In the genomic region with DNA sequence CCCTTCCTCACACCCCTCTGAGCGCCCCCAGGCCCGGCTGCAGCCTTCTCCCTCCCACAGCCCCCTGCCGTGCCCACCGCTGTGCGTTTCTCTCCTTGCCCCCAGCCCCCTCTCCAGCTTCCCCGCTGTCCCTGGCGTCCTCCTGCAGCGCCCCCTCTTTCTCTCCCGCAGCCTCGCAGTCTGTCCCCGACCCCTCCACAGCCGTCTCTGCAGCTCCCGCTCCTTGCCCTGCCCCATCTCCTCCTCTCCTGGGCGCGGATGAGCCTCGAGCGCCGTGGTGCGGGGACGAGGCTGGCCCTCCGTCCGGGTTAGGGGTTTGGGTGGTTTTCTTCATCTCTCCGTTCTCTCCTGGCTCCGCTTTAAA, we compare ENCODE assay signal across 1 cellular context.
TF ChIP-seq lines count a peak whose summit lies in the region.

No MANE protein-coding gene starts in this region.

TF ChIP-seq in K562, 482 proteins besides CTCF, POLR2A, EP300 and RAD21 (continues in another document):
- TF ChIP-seq PHF21A (IDR thresholded peaks at IDR 0.05; ENCODE audit: borderline replicate concordance, low read depth) (no peak), ARID1B (IDR thresholded peaks at IDR 0.05) (0 out of 2 replicates have a peak, but pooled peaks have one; percentile 10), TRIM28 (IDR thresholded peaks at IDR 0.05) (no peak), ZBED1 (IDR thresholded peaks at IDR 0.05) (no peak), HEY1 (CRISPR knock-in tag; IDR thresholded peaks at IDR 0.05; ENCODE audit: borderline replicate concordance) (no peak), ZNF140 (CRISPR knock-in tag; IDR thresholded peaks at IDR 0.05) (no peak), NCOR1 (IDR thresholded peaks at IDR 0.05) (no peak), CAMTA2 (CRISPR knock-in tag; conservative IDR thresholded peaks at IDR 0.05) (no peak), ZNF778 (CRISPR knock-in tag; IDR thresholded peaks at IDR 0.05) (no peak), GTF2A2 (tag; IDR thresholded peaks at IDR 0.05) (no peak), ZNF445 (CRISPR knock-in tag; IDR thresholded peaks at IDR 0.05; ENCODE audit: low read depth) (no peak), ARNT (IDR thresholded peaks at IDR 0.05) (no peak), SMAD4 (CRISPR knock-in tag; conservative IDR thresholded peaks at IDR 0.05) (no peak), SMARCA4 (IDR thresholded peaks at IDR 0.05) (0 out of 2 replicates have a peak, but pooled peaks have one; percentile 25), SUPT5H (IDR thresholded peaks at IDR 0.05) (peak; percentile 19; the same call in 1 of the 2 replicates), GTF2F1 (IDR thresholded peaks at IDR 0.05; ENCODE audit: low read depth, low read length) (no peak), OTX1 (CRISPR knock-in tag; IDR thresholded peaks at IDR 0.05) (0 out of 2 replicates have a peak, but pooled peaks have one; percentile 4), ZBTB7A (IDR thresholded peaks at IDR 0.05; ENCODE audit: borderline replicate concordance, control insufficient read depth, low read depth, low read length) (peak; percentile 85), THAP7 (CRISPR knock-in tag; IDR thresholded peaks at IDR 0.05) (no peak), RBM25 (IDR thresholded peaks at IDR 0.05; ENCODE audit: low read depth, low read length, severe bottlenecking) (no peak), BHLHE40 (IDR thresholded peaks at IDR 0.05; ENCODE audit: low read length) (no peak), CCNT2 (IDR thresholded peaks at IDR 0.05; ENCODE audit: borderline replicate concordance, extremely low read depth, insufficient read length, low read depth, low read length) (no peak), HMGXB4 (CRISPR knock-in tag; IDR thresholded peaks at IDR 0.05) (no peak), CREB1 (IDR thresholded peaks at IDR 0.05) (no peak), CREB1 (CRISPR knock-in tag; IDR thresholded peaks at IDR 0.05) (0 out of 2 replicates have a peak, but pooled peaks have one; percentile 45), HDAC8 (tag; IDR thresholded peaks at IDR 0.05) (no peak), RBM14 (IDR thresholded peaks at IDR 0.05; ENCODE audit: borderline replicate concordance, insufficient read depth, low read depth, low read length) (no peak), XRCC3 (IDR thresholded peaks at IDR 0.05) (no peak), ZNF586 (CRISPR knock-in tag; conservative IDR thresholded peaks at IDR 0.05) (no peak), ATF6 (CRISPR knock-in tag; IDR thresholded peaks at IDR 0.05) (no peak), EGR1 (conservative IDR thresholded peaks at IDR 0.05) (peak; percentile 11; the same call in 1 of the 2 replicates), THRAP3 (IDR thresholded peaks at IDR 0.05; ENCODE audit: borderline replicate concordance) (no peak), TAL1 (IDR thresholded peaks at IDR 0.05) (no peak), ZNF212 (CRISPR knock-in tag; IDR thresholded peaks at IDR 0.05) (no peak), ZNF174 (CRISPR knock-in tag; IDR thresholded peaks at IDR 0.05) (no peak), POLR2G (IDR thresholded peaks at IDR 0.05; ENCODE audit: low read depth, low read length) (peak; percentile 54), RCOR1 (IDR thresholded peaks at IDR 0.05; ENCODE audit: borderline replicate concordance in 1 of 2, low read depth in 2 of 2, low read length in 2 of 2) (no peak), MLLT1 (IDR thresholded peaks at IDR 0.05) (peak; percentile 57 to 59; a peak in 3 of 4 replicates), ZNF263 (CRISPR knock-in tag; IDR thresholded peaks at IDR 0.05; ENCODE audit: borderline replicate concordance) (peak; percentile 43), SMARCC2 (IDR thresholded peaks at IDR 0.05; ENCODE audit: low read depth) (no peak), TAF9B (IDR thresholded peaks at IDR 0.05; ENCODE audit: partially characterized antibody) (no peak), SMARCE1 (IDR thresholded peaks at IDR 0.05) (peak; percentile 12; the same call in 1 of the 2 replicates), ZC3H8 (IDR thresholded peaks at IDR 0.05) (no peak), CREM (IDR thresholded peaks at IDR 0.05; ENCODE audit: low read depth) (0 out of 2 replicates have a peak, but pooled peaks have one; percentile 3), YY1 (IDR thresholded peaks at IDR 0.05; ENCODE audit: borderline replicate concordance in 1 of 3, control insufficient read depth in 1 of 3, extremely low read depth in 1 of 3, insufficient read depth in 3 of 3, insufficient read length in 1 of 3, insufficient replicate concordance in 2 of 3, low read depth in 1 of 3, low read length in 2 of 3) (no peak), SNRNP70 (optimal IDR thresholded peaks at IDR 0.05; ENCODE audit: low read depth, low read length) (no peak), CBX3 (IDR thresholded peaks at IDR 0.05; ENCODE audit: borderline replicate concordance in 1 of 2, low read length in 2 of 2) (no peak), U2AF1 (optimal IDR thresholded peaks at IDR 0.05; ENCODE audit: low read depth, low read length) (no peak), DDX20 (tag; IDR thresholded peaks at IDR 0.05; ENCODE audit: low read depth) (no peak), KLF16 (IDR thresholded peaks at IDR 0.05) (no peak), HLTF (IDR thresholded peaks at IDR 0.05) (0 out of 2 replicates have a peak, but pooled peaks have one; percentile 34), C11orf30 (IDR thresholded peaks at IDR 0.05; ENCODE audit: low read depth) (no peak), NUFIP1 (IDR thresholded peaks at IDR 0.05; ENCODE audit: partially characterized antibody) (no peak), KAT2B (IDR thresholded peaks at IDR 0.05; ENCODE audit: low read depth, low read length) (no peak), GATA2 (CRISPR knock-in tag; IDR thresholded peaks at IDR 0.05) (no peak), HDAC1 (IDR thresholded peaks at IDR 0.05) (peak in 1 of 2 experiments; percentile 18; a peak in 1 of 4 replicates)
- TF ChIP-seq, protein P1, sequence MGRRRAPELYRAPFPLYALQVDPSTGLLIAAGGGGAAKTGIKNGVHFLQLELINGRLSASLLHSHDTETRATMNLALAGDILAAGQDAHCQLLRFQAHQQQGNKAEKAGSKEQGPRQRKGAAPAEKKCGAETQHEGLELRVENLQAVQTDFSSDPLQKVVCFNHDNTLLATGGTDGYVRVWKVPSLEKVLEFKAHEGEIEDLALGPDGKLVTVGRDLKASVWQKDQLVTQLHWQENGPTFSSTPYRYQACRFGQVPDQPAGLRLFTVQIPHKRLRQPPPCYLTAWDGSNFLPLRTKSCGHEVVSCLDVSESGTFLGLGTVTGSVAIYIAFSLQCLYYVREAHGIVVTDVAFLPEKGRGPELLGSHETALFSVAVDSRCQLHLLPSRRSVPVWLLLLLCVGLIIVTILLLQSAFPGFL (CRISPR knock-in tag; IDR thresholded peaks at IDR 0.05), result no peak
- TF ChIP-seq, protein P2, sequence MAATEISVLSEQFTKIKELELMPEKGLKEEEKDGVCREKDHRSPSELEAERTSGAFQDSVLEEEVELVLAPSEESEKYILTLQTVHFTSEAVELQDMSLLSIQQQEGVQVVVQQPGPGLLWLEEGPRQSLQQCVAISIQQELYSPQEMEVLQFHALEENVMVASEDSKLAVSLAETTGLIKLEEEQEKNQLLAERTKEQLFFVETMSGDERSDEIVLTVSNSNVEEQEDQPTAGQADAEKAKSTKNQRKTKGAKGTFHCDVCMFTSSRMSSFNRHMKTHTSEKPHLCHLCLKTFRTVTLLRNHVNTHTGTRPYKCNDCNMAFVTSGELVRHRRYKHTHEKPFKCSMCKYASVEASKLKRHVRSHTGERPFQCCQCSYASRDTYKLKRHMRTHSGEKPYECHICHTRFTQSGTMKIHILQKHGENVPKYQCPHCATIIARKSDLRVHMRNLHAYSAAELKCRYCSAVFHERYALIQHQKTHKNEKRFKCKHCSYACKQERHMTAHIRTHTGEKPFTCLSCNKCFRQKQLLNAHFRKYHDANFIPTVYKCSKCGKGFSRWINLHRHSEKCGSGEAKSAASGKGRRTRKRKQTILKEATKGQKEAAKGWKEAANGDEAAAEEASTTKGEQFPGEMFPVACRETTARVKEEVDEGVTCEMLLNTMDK (IDR thresholded peaks at IDR 0.05; ENCODE audit: borderline replicate concordance, insufficient read depth, low read depth, low read length, poor library complexity, severe bottlenecking), result no peak
- TF ChIP-seq, protein P3, sequence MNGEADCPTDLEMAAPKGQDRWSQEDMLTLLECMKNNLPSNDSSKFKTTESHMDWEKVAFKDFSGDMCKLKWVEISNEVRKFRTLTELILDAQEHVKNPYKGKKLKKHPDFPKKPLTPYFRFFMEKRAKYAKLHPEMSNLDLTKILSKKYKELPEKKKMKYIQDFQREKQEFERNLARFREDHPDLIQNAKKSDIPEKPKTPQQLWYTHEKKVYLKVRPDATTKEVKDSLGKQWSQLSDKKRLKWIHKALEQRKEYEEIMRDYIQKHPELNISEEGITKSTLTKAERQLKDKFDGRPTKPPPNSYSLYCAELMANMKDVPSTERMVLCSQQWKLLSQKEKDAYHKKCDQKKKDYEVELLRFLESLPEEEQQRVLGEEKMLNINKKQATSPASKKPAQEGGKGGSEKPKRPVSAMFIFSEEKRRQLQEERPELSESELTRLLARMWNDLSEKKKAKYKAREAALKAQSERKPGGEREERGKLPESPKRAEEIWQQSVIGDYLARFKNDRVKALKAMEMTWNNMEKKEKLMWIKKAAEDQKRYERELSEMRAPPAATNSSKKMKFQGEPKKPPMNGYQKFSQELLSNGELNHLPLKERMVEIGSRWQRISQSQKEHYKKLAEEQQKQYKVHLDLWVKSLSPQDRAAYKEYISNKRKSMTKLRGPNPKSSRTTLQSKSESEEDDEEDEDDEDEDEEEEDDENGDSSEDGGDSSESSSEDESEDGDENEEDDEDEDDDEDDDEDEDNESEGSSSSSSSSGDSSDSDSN (IDR thresholded peaks at IDR 0.05; ENCODE audit: borderline replicate concordance in 1 of 2, low read depth in 2 of 2, low read length in 2 of 2), result 0 out of 4 replicates have a peak, but pooled peaks of 1 of the 2 experiments have one; percentile 58
- TF ChIP-seq, protein P4, sequence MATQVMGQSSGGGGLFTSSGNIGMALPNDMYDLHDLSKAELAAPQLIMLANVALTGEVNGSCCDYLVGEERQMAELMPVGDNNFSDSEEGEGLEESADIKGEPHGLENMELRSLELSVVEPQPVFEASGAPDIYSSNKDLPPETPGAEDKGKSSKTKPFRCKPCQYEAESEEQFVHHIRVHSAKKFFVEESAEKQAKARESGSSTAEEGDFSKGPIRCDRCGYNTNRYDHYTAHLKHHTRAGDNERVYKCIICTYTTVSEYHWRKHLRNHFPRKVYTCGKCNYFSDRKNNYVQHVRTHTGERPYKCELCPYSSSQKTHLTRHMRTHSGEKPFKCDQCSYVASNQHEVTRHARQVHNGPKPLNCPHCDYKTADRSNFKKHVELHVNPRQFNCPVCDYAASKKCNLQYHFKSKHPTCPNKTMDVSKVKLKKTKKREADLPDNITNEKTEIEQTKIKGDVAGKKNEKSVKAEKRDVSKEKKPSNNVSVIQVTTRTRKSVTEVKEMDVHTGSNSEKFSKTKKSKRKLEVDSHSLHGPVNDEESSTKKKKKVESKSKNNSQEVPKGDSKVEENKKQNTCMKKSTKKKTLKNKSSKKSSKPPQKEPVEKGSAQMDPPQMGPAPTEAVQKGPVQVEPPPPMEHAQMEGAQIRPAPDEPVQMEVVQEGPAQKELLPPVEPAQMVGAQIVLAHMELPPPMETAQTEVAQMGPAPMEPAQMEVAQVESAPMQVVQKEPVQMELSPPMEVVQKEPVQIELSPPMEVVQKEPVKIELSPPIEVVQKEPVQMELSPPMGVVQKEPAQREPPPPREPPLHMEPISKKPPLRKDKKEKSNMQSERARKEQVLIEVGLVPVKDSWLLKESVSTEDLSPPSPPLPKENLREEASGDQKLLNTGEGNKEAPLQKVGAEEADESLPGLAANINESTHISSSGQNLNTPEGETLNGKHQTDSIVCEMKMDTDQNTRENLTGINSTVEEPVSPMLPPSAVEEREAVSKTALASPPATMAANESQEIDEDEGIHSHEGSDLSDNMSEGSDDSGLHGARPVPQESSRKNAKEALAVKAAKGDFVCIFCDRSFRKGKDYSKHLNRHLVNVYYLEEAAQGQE (CRISPR knock-in tag; IDR thresholded peaks at IDR 0.05; ENCODE audit: low read depth), result no peak
